In genomic region chr13:48154671-48155070, GRCh38 we compare ENCODE assay signal across 13 cellular contexts. TPM values are rescaled to one million over a fixed set of nuclear protein-coding genes. Genes with fewer than 3 reads are reported as not detected.
A peak's percentile ranks its signal among the peaks of the same experiment; 100 is the strongest.
DNase-seq lines count a peak whose midpoint lies in the region; ATAC-seq and TF ChIP-seq lines count a peak whose summit lies in the region.
"Had no signal": no experiment of that assay in that cellular context is flagged by ENCODE, and none has a peak within 500 bp of the region (broad histone marks: within the 10 kb centered on the region; RNA-seq: fewer than 3 reads in every experiment).

No MANE protein-coding gene starts in this region.

- WGBS in esophagus, 2 donors = 93 to 94% methylated on average over 6 of the region's 6 CpGs
- no CpG with 5 or more reads among the region's 6 CpGs for WGBS in trophoblast cell (ENCODE audit: extremely low coverage, insufficient coverage, insufficient read length)

- H3K79me2 ChIP-seq in Loucy (ENCODE audit: insufficient read depth, low read length) (no peaks in the 10 kb centered on the region), trophoblast cell (ENCODE audit: control insufficient read depth, insufficient read depth, low read length, poor library complexity) (no peaks in the 10 kb centered on the region)

- H3K36me3 ChIP-seq in Loucy (ENCODE audit: insufficient read depth, low read length) (no peaks in the 10 kb centered on the region), esophagus (ENCODE audit: control insufficient read depth in 2 of 2, insufficient read depth in 2 of 2, low read length in 1 of 2) (no peaks in the 10 kb centered on the region), trophoblast cell (ENCODE audit: control insufficient read depth in 1 of 2, insufficient read depth in 2 of 2, low read length in 2 of 2) (no peaks in the 10 kb centered on the region)

- H3K4me1 ChIP-seq in Loucy (ENCODE audit: insufficient read depth, low read length, poor library complexity, severe bottlenecking) = peaks cover 68% of the 10 kb centered on the region
- H3K4me1 ChIP-seq in esophagus (ENCODE audit: control insufficient read depth in 2 of 2, insufficient read depth in 2 of 2, low read length in 1 of 2) = peaks cover 2 to 8% of the 10 kb centered on the region in 2 donors
- peaks cover 6 to 16% of the 10 kb centered on the region in 2 experiments for H3K4me1 ChIP-seq in trophoblast cell (ENCODE audit: control insufficient read depth in 1 of 2, insufficient read depth in 2 of 2, low read length in 2 of 2)

- H3K36me3 Mint-ChIP-seq in activated CD4-positive, alpha-beta T cell treated with anti-CD3 and anti-CD28 coated beads for 36 hours (ENCODE audit: low read depth) = no peaks in the 10 kb centered on the region
- no peaks in the 10 kb centered on the region for H3K36me3 Mint-ChIP-seq in activated T-helper 2 cell treated with anti-CD3 and anti-CD28 coated beads, Interferon-gamma antibody, Interleukin-2, Interleukin-4, amounts not matched to agents 10 μg/mL and 5 μg/mL and 100 μg/mL, durations not matched to agents 14 hours and 24 hours and 36 hours (ENCODE audit: low read depth)
- H3K36me3 Mint-ChIP-seq: naive B cell had no signal

- H3K9me3 Mint-ChIP-seq in activated CD4-positive, alpha-beta T cell treated with anti-CD3 and anti-CD28 coated beads for 36 hours (ENCODE audit: low read depth) = peaks cover 3% of the 10 kb centered on the region
- peaks cover 4% of the 10 kb centered on the region for H3K9me3 Mint-ChIP-seq in activated T-helper 2 cell treated with anti-CD3 and anti-CD28 coated beads, Interferon-gamma antibody, Interleukin-2, Interleukin-4, amounts not matched to agents 10 μg/mL and 5 μg/mL and 100 μg/mL, durations not matched to agents 14 hours and 24 hours and 36 hours
- H3K9me3 Mint-ChIP-seq: HFFc6 had no signal

- H4K20me1 ChIP-seq in Loucy (ENCODE audit: insufficient read depth, low read length, poor library complexity, severe bottlenecking) = no peaks in the 10 kb centered on the region

- no peak for DNase-seq in activated CD4-positive, alpha-beta T cell treated with anti-CD3 and anti-CD28 coated beads for 36 hours
- DNase-seq in activated CD4-positive, alpha-beta T cell treated with anti-CD3 and anti-CD28 coated beads for 48 hours = no peak
- DNase-seq in trophoblast cell = peak in 1 of 2 donors; percentile 39
- no peak for DNase-seq in MV-4-11 (lab: John Stamatoyannopoulos, UW)
- no peak for DNase-seq in NCI-H187 treated with DMSO at 0.1 percent for 48 hours (lab: John Stamatoyannopoulos, UW)
- no peak for DNase-seq in activated T-helper 2 cell treated with anti-CD3 and anti-CD28 coated beads, Interferon-gamma antibody, Interleukin-2, Interleukin-4, amounts not matched to agents 10 μg/mL and 5 μg/mL and 100 μg/mL, durations not matched to agents 14 hours and 24 hours and 36 hours (ENCODE audit: low spot score)
- DNase-seq: HFFc6, naive B cell, NCI-H1092 treated with DMSO at 0.1 percent for 48 hours, NCI-H345 had no signal

- H3K4me3 ChIP-seq in Loucy (ENCODE audit: low read length, poor library complexity, severe bottlenecking) (no peak overlapping the region), esophagus (ENCODE audit: low read depth in 1 of 2, low read length in 2 of 2) (no peak overlapping the region), trophoblast cell (ENCODE audit: low read depth, low read length) (no peak overlapping the region)

- no peak overlapping the region for H3K23ac ChIP-seq in trophoblast cell (ENCODE audit: low read length)

- no peak overlapping the region for H4K12ac ChIP-seq in trophoblast cell (ENCODE audit: low read depth, low read length)

- peaks cover 5% of the 10 kb centered on the region for H3F3A ChIP-seq in Loucy (ENCODE audit: low read depth)

- H2AFZ ChIP-seq in Loucy (ENCODE audit: low read length) (no peak overlapping the region), trophoblast cell (ENCODE audit: insufficient read depth, low read length, poor library complexity) (peak overlapping the region; percentile 59)

- H2BK5ac ChIP-seq in trophoblast cell (ENCODE audit: low read depth, low read length, poor library complexity) = peak overlapping the region; percentile 39

- peaks cover 3% of the 10 kb centered on the region for H3K79me1 ChIP-seq in trophoblast cell (ENCODE audit: low read length)

- H3K27ac ChIP-seq in esophagus (ENCODE audit: low read depth in 2 of 2, low read length in 1 of 2) (peak overlapping the region; percentile 6 to 48), trophoblast cell (ENCODE audit: low read depth, low read length) (peak overlapping the region; percentile 6)

- peak overlapping the region; percentile 54 for H3K18ac ChIP-seq in trophoblast cell (ENCODE audit: low read length)

- H3K27me3 ChIP-seq in Loucy (ENCODE audit: insufficient read depth, low read length, poor library complexity, severe bottlenecking) (no peaks in the 10 kb centered on the region), esophagus (ENCODE audit: control insufficient read depth in 1 of 2, insufficient read depth in 2 of 2, low read length in 2 of 2) (no peaks in the 10 kb centered on the region), trophoblast cell (ENCODE audit: insufficient read depth, low read length) (no peaks in the 10 kb centered on the region)

- H3K4me2 ChIP-seq in Loucy (ENCODE audit: low read depth, low read length, poor library complexity, severe bottlenecking) (no peak overlapping the region), trophoblast cell (ENCODE audit: low read length) (no peak overlapping the region)

- H4K91ac ChIP-seq in trophoblast cell (ENCODE audit: low read depth, low read length) = peak overlapping the region; percentile 77

- peak overlapping the region; percentile 32 for H4K8ac ChIP-seq in trophoblast cell (ENCODE audit: low read depth, low read length)

- H2BK120ac ChIP-seq in trophoblast cell (ENCODE audit: insufficient read depth, low read length, poor library complexity) = peak overlapping the region; percentile 85

- no peaks in the 10 kb centered on the region for H3K9me2 ChIP-seq in Loucy (replicated peaks; ENCODE audit: low read depth, low read length)

- H3K9me3 ChIP-seq in Loucy (ENCODE audit: insufficient read depth, low read depth, low read length) (peaks cover 3% of the 10 kb centered on the region; the same call in 1 of the 2 replicates), esophagus (ENCODE audit: control insufficient read depth in 2 of 2, insufficient read depth in 1 of 2, low read depth in 1 of 2, low read length in 1 of 2) (peaks cover 0 to 3% of the 10 kb centered on the region in 2 donors), trophoblast cell (ENCODE audit: insufficient read depth, low read depth, low read length) (peaks cover 1% of the 10 kb centered on the region)

- peak overlapping the region; percentile 39 for H3K14ac ChIP-seq in trophoblast cell (ENCODE audit: low read length)

- H2AK5ac ChIP-seq in trophoblast cell (ENCODE audit: low read length) = peak overlapping the region; percentile 94

- CTCF ChIA-PET in activated CD4-positive, alpha-beta T cell treated with anti-CD3 and anti-CD28 coated beads for 36 hours (lab: Charles Lee) = interaction anchor here (1.7 kb wide), 1 partner anchor 60 kb away, joined by 4 read pairs; the partner anchor contains the start of gene MED4

- H3K4me3 Mint-ChIP-seq in activated CD4-positive, alpha-beta T cell treated with anti-CD3 and anti-CD28 coated beads for 36 hours = no peak overlapping the region
- no peak overlapping the region for H3K4me3 Mint-ChIP-seq in activated T-helper 2 cell treated with anti-CD3 and anti-CD28 coated beads, Interferon-gamma antibody, Interleukin-2, Interleukin-4, amounts not matched to agents 10 μg/mL and 5 μg/mL and 100 μg/mL, durations not matched to agents 14 hours and 24 hours and 36 hours (ENCODE audit: low read depth)
- H3K4me3 Mint-ChIP-seq: HFFc6 had no signal

- no peak for ATAC-seq in activated CD4-positive, alpha-beta T cell treated with anti-CD3 and anti-CD28 coated beads for 36 hours
- ATAC-seq: activated CD4-positive, CD25-positive, alpha-beta regulatory T cell treated with anti-CD3 and anti-CD28 coated beads, Interleukin-2, amount 50 U/mL, for 24 hours had no signal

- TF ChIP-seq CTCF in Loucy (conservative IDR thresholded peaks at IDR 0.05; ENCODE audit: low read length) = no peak

- H2BK12ac ChIP-seq in trophoblast cell (ENCODE audit: low read length) = peak overlapping the region; percentile 96

- H3K4ac ChIP-seq in trophoblast cell (ENCODE audit: low read depth, low read length) = peak overlapping the region; percentile 21

- H3K27me3 Mint-ChIP-seq in activated CD4-positive, alpha-beta T cell treated with anti-CD3 and anti-CD28 coated beads for 36 hours = no peaks in the 10 kb centered on the region
- H3K27me3 Mint-ChIP-seq in activated T-helper 2 cell treated with anti-CD3 and anti-CD28 coated beads, Interferon-gamma antibody, Interleukin-2, Interleukin-4, amounts not matched to agents 10 μg/mL and 5 μg/mL and 100 μg/mL, durations not matched to agents 14 hours and 24 hours and 36 hours (ENCODE audit: low read depth) = no peaks in the 10 kb centered on the region
- H3K27me3 Mint-ChIP-seq: naive B cell had no signal

- H3K4me1 Mint-ChIP-seq in activated CD4-positive, alpha-beta T cell treated with anti-CD3 and anti-CD28 coated beads for 36 hours = peaks cover 78% of the 10 kb centered on the region
- peaks cover 42% of the 10 kb centered on the region for H3K4me1 Mint-ChIP-seq in activated T-helper 2 cell treated with anti-CD3 and anti-CD28 coated beads, Interferon-gamma antibody, Interleukin-2, Interleukin-4, amounts not matched to agents 10 μg/mL and 5 μg/mL and 100 μg/mL, durations not matched to agents 14 hours and 24 hours and 36 hours (ENCODE audit: low read depth)

- POLR2A ChIA-PET in activated CD4-positive, alpha-beta T cell treated with anti-CD3 and anti-CD28 coated beads for 36 hours (lab: Charles Lee) = no interaction called here

- H3K9ac ChIP-seq in Loucy (ENCODE audit: low read depth, low read length, poor library complexity, severe bottlenecking) (peak overlapping the region; percentile 5), trophoblast cell (ENCODE audit: low read length) (no peak overlapping the region)

- H3K27ac Mint-ChIP-seq in activated CD4-positive, alpha-beta T cell treated with anti-CD3 and anti-CD28 coated beads for 36 hours = peak overlapping the region; percentile 96
- H3K27ac Mint-ChIP-seq in activated T-helper 2 cell treated with anti-CD3 and anti-CD28 coated beads, Interferon-gamma antibody, Interleukin-2, Interleukin-4, amounts not matched to agents 10 μg/mL and 5 μg/mL and 100 μg/mL, durations not matched to agents 14 hours and 24 hours and 36 hours = no peak overlapping the region
- H3K27ac Mint-ChIP-seq: HFFc6 had no signal

- intact Hi-C loops in activated CD4-positive, alpha-beta T cell treated with anti-CD3 and anti-CD28 coated beads for 36 hours (cut with DNase I, micrococcal nuclease) = loop anchor here in 1 of 2 experiments (5.0 kb wide), 2 partner anchors 63 to 78 kb away; partner anchors contain the start of gene ITM2B
- intact Hi-C loops in activated T-helper 2 cell treated with anti-CD3 and anti-CD28 coated beads, Interferon-gamma antibody, Interleukin-2, Interleukin-4, amounts not matched to agents 10 μg/mL and 5 μg/mL and 100 μg/mL, durations not matched to agents 14 hours and 24 hours and 36 hours (cut with micrococcal nuclease) = no loop called here

RNA-seq across cellular contexts. Expression of gene MED4, which starts 59.8 kb away (rescaled TPM):
- 10 to 100 TPM; 53.5 to 62.7 TPM for total RNA-seq in activated CD4-positive, alpha-beta T cell treated with anti-CD3 and anti-CD28 coated beads for 36 hours
- 10 to 100 TPM; 48.9 to 49.7 TPM for polyA plus RNA-seq in esophagus
- polyA plus RNA-seq in trophoblast cell (2013) = 35.3 and 35.8 TPM in 2 replicates
- 56.1 and 56.3 TPM in 2 replicates for total RNA-seq in activated T-helper 2 cell treated with anti-CD3 and anti-CD28 coated beads, Interferon-gamma antibody, Interleukin-2, Interleukin-4, amounts not matched to agents 10 μg/mL and 5 μg/mL and 100 μg/mL, durations not matched to agents 14 hours and 24 hours and 36 hours
